Comparison of ENCODE assay signal across 26 cellular contexts in genomic region chr7:101632641-101633040, GRCh38. TPM values are rescaled to one million over a fixed set of nuclear protein-coding genes. Genes with fewer than 3 reads are reported as not detected.
DNase-seq lines count a peak whose midpoint lies in the region; ATAC-seq, FAIRE-seq and TF ChIP-seq lines count a peak whose summit lies in the region.
"Had no signal": no experiment of that assay in that cellular context is flagged by ENCODE, and none has a peak within 500 bp of the region (broad histone marks: within the 10 kb centered on the region; RNA-seq: fewer than 3 reads in every experiment).

No MANE protein-coding gene starts in this region.

- no peak for FAIRE-seq in GM12892 (lab: Jason Lieb, UNC)
- FAIRE-seq: GM18507 had no signal

- H3K36me3 Mint-ChIP-seq in nephron (ENCODE audit: low read depth) (no peaks in the 10 kb centered on the region), immature natural killer cell (no peaks in the 10 kb centered on the region)
- H3K36me3 Mint-ChIP-seq: activated CD4-positive, alpha-beta memory T cell treated with anti-CD3 and anti-CD28 coated beads for 36 hours; activated naive CD4-positive, alpha-beta T cell treated with anti-CD3 and anti-CD28 coated beads, Interleukin-2, amount 10 ng/mL, durations not matched to agents 7 days and 5 days; T-cell had no signal

- H3K4me3 Mint-ChIP-seq in nephron (no peak overlapping the region), immature natural killer cell (no peak overlapping the region)
- H3K4me3 Mint-ChIP-seq: activated B cell treated with CpG ODN at 0.5 μM for 24 hours; activated CD4-positive, alpha-beta memory T cell treated with anti-CD3 and anti-CD28 coated beads for 36 hours; activated naive CD4-positive, alpha-beta T cell treated with anti-CD3 and anti-CD28 coated beads, Interleukin-2, amount 10 ng/mL, durations not matched to agents 7 days and 5 days; activated T-helper 1 cell treated with anti-CD3 and anti-CD28 coated beads, Interleukin-12 subunit alpha, Interleukin-12 subunit beta, Interleukin-2, Interleukin-4 antibody, amounts not matched to agents 30 ng/mL and 10 ng/mL and 1 ng/mL, durations not matched to agents 14 hours and 24 hours and 36 hours; naive thymus-derived CD4-positive, alpha-beta T cell; T-cell had no signal

- H3K9me3 Mint-ChIP-seq in nephron: no peaks in the 10 kb centered on the region
- peaks cover 0 to 2% (median 0%) of the 10 kb centered on the region in 6 donors for H3K9me3 Mint-ChIP-seq in immature natural killer cell
- H3K9me3 Mint-ChIP-seq: activated T-helper 1 cell treated with anti-CD3 and anti-CD28 coated beads, Interleukin-12 subunit alpha, Interleukin-12 subunit beta, Interleukin-2, Interleukin-4 antibody, amounts not matched to agents 30 ng/mL and 10 ng/mL and 1 ng/mL, durations not matched to agents 14 hours and 24 hours and 36 hours; T-cell had no signal

- TF ChIP-seq CTCF in HFF-Myc (IDR thresholded peaks at IDR 0.05; ENCODE audit: low read depth, low read length, missing control alignments): no peak
- no peak for TF ChIP-seq CTCF in nephron (IDR thresholded peaks at IDR 0.05; ENCODE audit: unreplicated experiment in 3 of 3)

- no peak for ATAC-seq in SK-N-SH treated with all-trans-retinoic acid at 6 μM for 48 hours
- ATAC-seq: naive thymus-derived CD4-positive, alpha-beta T cell; Panc1; T-cell had no signal

- no peak for TF ChIP-seq POLR2A in GM12892 (IDR thresholded peaks at IDR 0.05; ENCODE audit: low read depth, low read length)

- H3K4me3 ChIP-seq in HFF-Myc (replicated peaks; ENCODE audit: low read depth, low read length): no peak overlapping the region
- H3K4me3 ChIP-seq: breast epithelium, gastrocnemius medialis, SJCRH30, upper lobe of left lung had no signal

- H3K27ac Mint-ChIP-seq in nephron (peak overlapping the region; percentile 38 to 78 (median 40)), immature natural killer cell (no peak overlapping the region)
- H3K27ac Mint-ChIP-seq: activated B cell treated with CpG ODN at 0.5 μM for 24 hours; activated CD4-positive, alpha-beta memory T cell treated with anti-CD3 and anti-CD28 coated beads for 36 hours; activated naive CD4-positive, alpha-beta T cell treated with anti-CD3 and anti-CD28 coated beads, Interleukin-2, amount 10 ng/mL, durations not matched to agents 7 days and 5 days; activated T-helper 1 cell treated with anti-CD3 and anti-CD28 coated beads, Interleukin-12 subunit alpha, Interleukin-12 subunit beta, Interleukin-2, Interleukin-4 antibody, amounts not matched to agents 30 ng/mL and 10 ng/mL and 1 ng/mL, durations not matched to agents 14 hours and 24 hours and 36 hours; naive thymus-derived CD4-positive, alpha-beta T cell; T-cell had no signal

- H3K27me3 Mint-ChIP-seq in nephron (ENCODE audit: low read depth): peaks cover 5% of the 10 kb centered on the region
- H3K27me3 Mint-ChIP-seq in immature natural killer cell (ENCODE audit: low read depth in 3 of 3): peaks cover 6 to 8% (median 6%) of the 10 kb centered on the region in 3 donors
- H3K27me3 Mint-ChIP-seq: activated CD4-positive, alpha-beta memory T cell treated with anti-CD3 and anti-CD28 coated beads for 36 hours; activated naive CD4-positive, alpha-beta T cell treated with anti-CD3 and anti-CD28 coated beads, Interleukin-2, amount 10 ng/mL, durations not matched to agents 7 days and 5 days had no signal

- H3K4me1 Mint-ChIP-seq in nephron (peaks cover 39% of the 10 kb centered on the region), immature natural killer cell (no peaks in the 10 kb centered on the region)
- H3K4me1 Mint-ChIP-seq: activated B cell treated with CpG ODN at 0.5 μM for 24 hours; activated naive CD4-positive, alpha-beta T cell treated with anti-CD3 and anti-CD28 coated beads, Interleukin-2, amount 10 ng/mL, durations not matched to agents 7 days and 5 days; naive thymus-derived CD4-positive, alpha-beta T cell; T-cell had no signal

- peak; percentile 74 for DNase-seq in ELR (ENCODE audit: low read depth)
- DNase-seq in HFF-Myc (ENCODE audit: extremely low read depth, low read depth): peak; percentile 7
- DNase-seq in NCI-H187 (lab: John Stamatoyannopoulos, UW): no peak
- DNase-seq in immature natural killer cell: no peak
- no peak for DNase-seq in GM12892 (ENCODE audit: insufficient read length)
- DNase-seq: activated B cell treated with CpG ODN at 0.5 μM for 24 hours; activated CD4-positive, alpha-beta memory T cell treated with anti-CD3 and anti-CD28 coated beads for 36 hours; activated CD8-positive, alpha-beta memory T cell treated with anti-CD3 and anti-CD28 coated beads, Interleukin-2, amount 50 U/mL, for 4 hours; activated naive CD4-positive, alpha-beta T cell treated with anti-CD3 and anti-CD28 coated beads, Interleukin-2, amount 10 ng/mL, durations not matched to agents 7 days and 5 days; amygdala; Calu3; DND-41; gastrocnemius medialis; GOT3; naive thymus-derived CD4-positive, alpha-beta T cell; nucleus accumbens; stimulated activated naive CD4-positive, alpha-beta T cell; T-cell; upper lobe of left lung had no signal

TF ChIP-seq in SK-N-SH treated with all-trans-retinoic acid at 6 μM for 48 hours, 23 proteins besides CTCF, POLR2A, EP300 and RAD21:
- TF ChIP-seq ZNF565 (CRISPR knock-in tag; conservative IDR thresholded peaks at IDR 0.05; ENCODE audit: low read depth) (peak; percentile 98), RARB (CRISPR knock-in tag; IDR thresholded peaks at IDR 0.05) (no peak)

RNA-seq across cellular contexts. Expression of gene MYL10, which starts 3.5 kb away (rescaled TPM):
- not detected for polyA plus RNA-seq in immature natural killer cell
- polyA plus RNA-seq in GM12892 (2012; ENCODE audit: missing spikeins): not detected
- polyA plus RNA-seq: naive thymus-derived CD4-positive, alpha-beta T cell had no signal

Comparison
In these comparisons a context has a peak if more than half of its experiments do, and no peak if none do; other contexts are left out.
1. DNase-seq: peak in ELR (single experiment) and HFF-Myc (single experiment); none in NCI-H187 (0 of 2), immature natural killer cell (0 of 3) and GM12892 (single experiment).
2. H3K27ac Mint-ChIP-seq: peak in nephron (3 of 3); none in immature natural killer cell (0 of 6).